ENCODE assay signal across 9 cellular contexts in genomic region chrX:102154218-102154860, GRCh38. TPM values are rescaled to one million over a fixed set of nuclear protein-coding genes. Genes with fewer than 3 reads are reported as not detected.
DNase-seq lines count a peak whose midpoint lies in the region; ATAC-seq and TF ChIP-seq lines count a peak whose summit lies in the region.
"Had no signal": no experiment of that assay in that cellular context is flagged by ENCODE, and none has a peak within 500 bp of the region (broad histone marks: within the 10 kb centered on the region; RNA-seq: fewer than 3 reads in every experiment).

No MANE protein-coding gene starts in this region.

- peaks cover 3 to 20% (median 5%) of the 10 kb centered on the region in 7 donors for H3K4me1 Mint-ChIP-seq in naive thymus-derived CD4-positive, alpha-beta T cell

- no peak for TF ChIP-seq CTCF in omental fat pad (IDR thresholded peaks at IDR 0.05)

- H3K9ac ChIP-seq in HUES64 (ENCODE audit: low read depth, low read length), result no peak overlapping the region

- no peaks in the 10 kb centered on the region for H3K9me3 ChIP-seq in HUES64 (ENCODE audit: insufficient read depth, low read depth, low read length)
- no peaks in the 10 kb centered on the region for H3K9me3 ChIP-seq in naive thymus-derived CD4-positive, alpha-beta T cell (ENCODE audit: control insufficient read depth in 2 of 3, low read length in 3 of 3)

- peaks cover 11% of the 10 kb centered on the region for H3K27me3 ChIP-seq in HUES64 (ENCODE audit: insufficient read depth, low read length)
- H3K27me3 ChIP-seq in naive thymus-derived CD4-positive, alpha-beta T cell (ENCODE audit: control insufficient read depth in 2 of 2, insufficient read depth in 2 of 2, low read length in 2 of 2), result no peaks in the 10 kb centered on the region

- no peaks in the 10 kb centered on the region for H3K36me3 Mint-ChIP-seq in naive thymus-derived CD4-positive, alpha-beta T cell

- peak overlapping the region; percentile 62 for H3K4me3 ChIP-seq in HUES64 (ENCODE audit: low read length)
- H3K4me3 ChIP-seq in naive thymus-derived CD4-positive, alpha-beta T cell (ENCODE audit: low read length), result peak overlapping the region; percentile 74

- peak overlapping the region; percentile 92 to 99 (median 96) for H3K27ac Mint-ChIP-seq in naive thymus-derived CD4-positive, alpha-beta T cell

- no peak for ATAC-seq in naive thymus-derived CD4-positive, alpha-beta T cell
- ATAC-seq in HG03280 (IDR thresholded peaks at IDR 0.05; ENCODE audit: unreplicated experiment) (no peak), HG02642 (IDR thresholded peaks at IDR 0.05; ENCODE audit: poor library complexity, unreplicated experiment) (no peak), omental fat pad (ENCODE audit: low FRiP score) (no peak)

- peak overlapping the region; percentile 92 to 99 (median 98) for H3K4me3 Mint-ChIP-seq in naive thymus-derived CD4-positive, alpha-beta T cell

- CTCF ChIA-PET in naive thymus-derived CD4-positive, alpha-beta T cell (lab: Charles Lee), result no interaction called here

- DNase-seq in D341Med (ENCODE audit: low spot score) (peak; percentile 9), omental fat pad (ENCODE audit: low spot score) (no peak)
- peak; percentile 0 for DNase-seq in activated effector memory CD4-positive, alpha-beta T cell treated with Interleukin-2 at 50 U/mL for 16 hours
- peak in 6 of 9 donors; percentile 2 to 15 (median 4) for DNase-seq in naive thymus-derived CD4-positive, alpha-beta T cell
- no peak for DNase-seq in activated CD4-positive, CD25-positive, alpha-beta regulatory T cell treated with anti-CD3 and anti-CD28 coated beads, Interleukin-2, amount 50 U/mL, for 72 hours

- H3K4me1 ChIP-seq in HUES64 (ENCODE audit: insufficient read depth, low read length), result no peaks in the 10 kb centered on the region
- H3K4me1 ChIP-seq in naive thymus-derived CD4-positive, alpha-beta T cell (ENCODE audit: control insufficient read depth in 2 of 2, insufficient read depth in 2 of 2, low read length in 2 of 2), result no peaks in the 10 kb centered on the region

- H3K27ac ChIP-seq in HUES64 (ENCODE audit: low read depth, low read length), result no peak overlapping the region
- H3K27ac ChIP-seq in naive thymus-derived CD4-positive, alpha-beta T cell (ENCODE audit: low read depth, low read length), result peak overlapping the region; percentile 83
- H3K27ac ChIP-seq: VCaP had no signal

- intact Hi-C loops in naive thymus-derived CD4-positive, alpha-beta T cell (cut with micrococcal nuclease), result loop anchor here in 1 of 2 donors (2.0 kb wide), 4 partner anchors 26 to 1764 kb away; partner anchors contain the start of gene GPRASP1

- POLR2A ChIA-PET in naive thymus-derived CD4-positive, alpha-beta T cell (lab: Charles Lee), result no interaction called here

- H3K9me3 Mint-ChIP-seq in naive thymus-derived CD4-positive, alpha-beta T cell, result no peaks in the 10 kb centered on the region

- H3K36me3 ChIP-seq in HUES64 (ENCODE audit: insufficient read depth, low read length), result no peaks in the 10 kb centered on the region
- H3K36me3 ChIP-seq in naive thymus-derived CD4-positive, alpha-beta T cell (ENCODE audit: control insufficient read depth in 2 of 3, insufficient read depth in 3 of 3, low read length in 3 of 3), result no peaks in the 10 kb centered on the region

- 49% methylated on average over 11 of the region's 11 CpGs for WGBS in HUES64

- H3K27me3 Mint-ChIP-seq in naive thymus-derived CD4-positive, alpha-beta T cell, result no peaks in the 10 kb centered on the region

RNA-seq across cellular contexts. Expression of gene BEX5, which starts 1.4 kb away (rescaled TPM):
- polyA plus RNA-seq in HUES64 (2013, experiment 1 of 2), result 4.0 TPM
- 3.0 TPM for polyA plus RNA-seq in HUES64 (2013, experiment 2 of 2)
- total RNA-seq in naive thymus-derived CD4-positive, alpha-beta T cell, result 10 to 100 TPM in 1 of 5 experiments, 1 to 10 TPM in 4; 1.8 to 10.1 (median 6.8) TPM
- polyA plus RNA-seq in naive thymus-derived CD4-positive, alpha-beta T cell, result 10 to 100 TPM; 11.5 to 13.2 TPM
- 1 to 10 TPM in 2 of 4 donors, under 1 TPM in 1, not detected in 1; 0.84 to 5.8 (median 2.1) TPM for total RNA-seq in omental fat pad

RNA-seq across cellular contexts. Expression of gene TCEAL6, which starts 12.1 kb away (rescaled TPM):
- not detected for polyA plus RNA-seq in HUES64 (2013, experiment 1 of 2)
- polyA plus RNA-seq in HUES64 (2013, experiment 2 of 2), result not detected
- not detected for total RNA-seq in naive thymus-derived CD4-positive, alpha-beta T cell
- not detected for polyA plus RNA-seq in naive thymus-derived CD4-positive, alpha-beta T cell
- total RNA-seq in omental fat pad, result 1 to 10 TPM in 1 of 4 donors, not detected in 3; 9.7 TPM

RNA-seq across cellular contexts. Expression of gene TCEAL2, which starts 28.9 kb away (rescaled TPM):
- polyA plus RNA-seq in HUES64 (2013, experiment 1 of 2), result 6.6 TPM
- 10.1 TPM for polyA plus RNA-seq in HUES64 (2013, experiment 2 of 2)
- 1 to 10 TPM in 4 of 5 experiments, not detected in 1; 1.1 to 2.5 (median 2.1) TPM for total RNA-seq in naive thymus-derived CD4-positive, alpha-beta T cell
- 1 to 10 TPM in 1 of 2 donors, under 1 TPM in 1; 0.45 to 1.0 TPM for polyA plus RNA-seq in naive thymus-derived CD4-positive, alpha-beta T cell
- total RNA-seq in omental fat pad, result 10 to 100 TPM in 1 of 4 donors, 1 to 10 TPM in 2, under 1 TPM in 1; 0.95 to 15.1 (median 2.3) TPM

Comparison
In these comparisons a context has a peak if more than half of its experiments do, and no peak if none do; other contexts are left out.
1. DNase-seq: peak in D341Med (single experiment), activated effector memory CD4-positive, alpha-beta T cell treated with Interleukin-2 at 50 U/mL for 16 hours (single experiment) and naive thymus-derived CD4-positive, alpha-beta T cell (6 of 9); none in activated CD4-positive, CD25-positive, alpha-beta regulatory T cell treated with anti-CD3 and anti-CD28 coated beads, Interleukin-2, amount 50 U/mL, for 72 hours (single experiment) and omental fat pad (single experiment).